In the genomic region with DNA sequence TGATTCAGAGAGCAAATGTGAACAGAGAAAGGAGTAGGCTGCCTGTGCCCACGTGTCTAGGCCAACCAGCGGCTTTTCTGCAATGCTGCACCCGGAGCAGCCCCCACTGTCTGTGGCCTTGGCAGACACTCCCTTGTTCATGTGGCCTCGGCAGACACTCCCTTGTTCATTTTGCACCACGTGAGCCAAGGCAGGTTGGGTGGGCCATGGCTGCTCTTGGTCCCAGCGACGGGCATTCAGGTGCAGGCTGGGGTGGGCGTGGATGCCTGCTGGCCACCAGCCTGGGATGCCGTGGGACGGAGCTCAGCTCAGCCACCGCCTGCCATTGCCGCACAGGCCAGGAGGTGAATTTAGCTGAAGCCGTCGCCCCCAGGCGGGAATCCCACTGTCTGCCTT, we compare ENCODE assay signal across 1 cellular context.
TF ChIP-seq lines count a peak whose summit lies in the region.

No MANE protein-coding gene starts in this region.

TF ChIP-seq in HepG2, 621 proteins besides CTCF, POLR2A, EP300 and RAD21:
- TF ChIP-seq, protein P1, sequence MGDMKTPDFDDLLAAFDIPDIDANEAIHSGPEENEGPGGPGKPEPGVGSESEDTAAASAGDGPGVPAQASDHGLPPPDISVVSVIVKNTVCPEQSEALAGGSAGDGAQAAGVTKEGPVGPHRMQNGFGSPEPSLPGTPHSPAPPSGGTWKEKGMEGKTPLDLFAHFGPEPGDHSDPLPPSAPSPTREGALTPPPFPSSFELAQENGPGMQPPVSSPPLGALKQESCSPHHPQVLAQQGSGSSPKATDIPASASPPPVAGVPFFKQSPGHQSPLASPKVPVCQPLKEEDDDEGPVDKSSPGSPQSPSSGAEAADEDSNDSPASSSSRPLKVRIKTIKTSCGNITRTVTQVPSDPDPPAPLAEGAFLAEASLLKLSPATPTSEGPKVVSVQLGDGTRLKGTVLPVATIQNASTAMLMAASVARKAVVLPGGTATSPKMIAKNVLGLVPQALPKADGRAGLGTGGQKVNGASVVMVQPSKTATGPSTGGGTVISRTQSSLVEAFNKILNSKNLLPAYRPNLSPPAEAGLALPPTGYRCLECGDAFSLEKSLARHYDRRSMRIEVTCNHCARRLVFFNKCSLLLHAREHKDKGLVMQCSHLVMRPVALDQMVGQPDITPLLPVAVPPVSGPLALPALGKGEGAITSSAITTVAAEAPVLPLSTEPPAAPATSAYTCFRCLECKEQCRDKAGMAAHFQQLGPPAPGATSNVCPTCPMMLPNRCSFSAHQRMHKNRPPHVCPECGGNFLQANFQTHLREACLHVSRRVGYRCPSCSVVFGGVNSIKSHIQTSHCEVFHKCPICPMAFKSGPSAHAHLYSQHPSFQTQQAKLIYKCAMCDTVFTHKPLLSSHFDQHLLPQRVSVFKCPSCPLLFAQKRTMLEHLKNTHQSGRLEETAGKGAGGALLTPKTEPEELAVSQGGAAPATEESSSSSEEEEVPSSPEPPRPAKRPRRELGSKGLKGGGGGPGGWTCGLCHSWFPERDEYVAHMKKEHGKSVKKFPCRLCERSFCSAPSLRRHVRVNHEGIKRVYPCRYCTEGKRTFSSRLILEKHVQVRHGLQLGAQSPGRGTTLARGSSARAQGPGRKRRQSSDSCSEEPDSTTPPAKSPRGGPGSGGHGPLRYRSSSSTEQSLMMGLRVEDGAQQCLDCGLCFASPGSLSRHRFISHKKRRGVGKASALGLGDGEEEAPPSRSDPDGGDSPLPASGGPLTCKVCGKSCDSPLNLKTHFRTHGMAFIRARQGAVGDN (CRISPR knock-in tag; IDR thresholded peaks at IDR 0.05), result peak; percentile 21; the same call in 1 of the 2 replicates
